13 cellular contexts compared by ENCODE assay signal in genomic region chr5:164335837-164336236, GRCh38.
DNase-seq lines count a peak whose midpoint lies in the region; ATAC-seq and TF ChIP-seq lines count a peak whose summit lies in the region.
"Had no signal": no experiment of that assay in that cellular context is flagged by ENCODE, and none has a peak within 500 bp of the region (broad histone marks: within the 10 kb centered on the region; RNA-seq: fewer than 3 reads in every experiment).

No MANE protein-coding gene starts in this region.

- 20% methylated on average over 1 of the region's 1 CpG for WGBS in SK-N-SH (ENCODE audit: low lambda C conversion rate)
- WGBS in smooth muscle cell (ENCODE audit: low lambda C conversion rate), result 21% methylated on average over 1 of the region's 1 CpG

- ATAC-seq in GM21390 (IDR thresholded peaks at IDR 0.05; ENCODE audit: unreplicated experiment), result no peak
- ATAC-seq in activated T-cell treated with anti-CD3 and anti-CD28 coated beads, Interleukin-2, amount 50 U/mL, for 72 hours (replicated peaks in 1 of 2), result no peak
- ATAC-seq: activated CD4-positive, alpha-beta T cell treated with anti-CD3 and anti-CD28 coated beads for 36 hours had no signal

- no peak for TF ChIP-seq RAD21 in SK-N-SH (IDR thresholded peaks at IDR 0.05; ENCODE audit: low read length)

- no peaks in the 10 kb centered on the region for H3K79me2 ChIP-seq in SK-N-SH (ENCODE audit: insufficient read depth)
- H3K79me2 ChIP-seq in smooth muscle cell (ENCODE audit: low read depth), result no peaks in the 10 kb centered on the region

- POLR2A ChIA-PET in HEK293 (lab: Yijun Ruan, JAX) (no interaction called here), SK-N-SH (lab: Yijun Ruan, JAX) (no interaction called here)

- H3K4me3 ChIP-seq in HEK293 (ENCODE audit: low read depth, low read length) (no peak overlapping the region), SK-N-SH (ENCODE audit: low read depth in 2 of 2, low read length in 1 of 2) (no peak overlapping the region), fibroblast of pulmonary artery (replicated peaks; ENCODE audit: low read depth, low read length) (no peak overlapping the region), smooth muscle cell (no peak overlapping the region)

- peak overlapping the region; percentile 34; the same call in 1 of the 2 replicates for H3K4me2 ChIP-seq in SK-N-SH
- no peak overlapping the region for H3K4me2 ChIP-seq in smooth muscle cell

- no peaks in the 10 kb centered on the region for H3K27me3 Mint-ChIP-seq in activated T-cell treated with anti-CD3 and anti-CD28 coated beads, Interleukin-2, amount 50 U/mL, for 72 hours (ENCODE audit: low read depth)
- H3K27me3 Mint-ChIP-seq: activated CD4-positive, alpha-beta T cell treated with anti-CD3 and anti-CD28 coated beads for 36 hours; central memory CD8-positive, alpha-beta T cell; progenitor cell of endocrine pancreas had no signal

- DNase-seq in SK-N-SH (no peak), fibroblast of pulmonary artery (ENCODE audit: low read depth) (peak; percentile 82), smooth muscle cell (lab: John Stamatoyannopoulos, UW; ENCODE audit: unreplicated experiment) (no peak), NCI-H187 treated with DMSO at 0.1 percent for 48 hours (lab: John Stamatoyannopoulos, UW) (no peak)
- no peak for DNase-seq in activated T-cell treated with anti-CD3 and anti-CD28 coated beads, Interleukin-2, amount 50 U/mL, for 72 hours
- DNase-seq: activated CD4-positive, alpha-beta T cell treated with anti-CD3 and anti-CD28 coated beads for 36 hours; glutamatergic neuron; NCI-H1694 had no signal

- 0 out of 2 replicates have a peak, but pooled peaks cover 2% of the 10 kb centered on the region for H3K4me1 ChIP-seq in HEK293 (ENCODE audit: control insufficient read depth, insufficient read depth, low read length)
- peaks cover 0 to 20% of the 10 kb centered on the region in 2 experiments for H3K4me1 ChIP-seq in SK-N-SH (ENCODE audit: control insufficient read depth in 1 of 2, insufficient read depth in 2 of 2, low read depth in 1 of 2, low read length in 1 of 2)
- H3K4me1 ChIP-seq in smooth muscle cell (ENCODE audit: low read depth), result no peaks in the 10 kb centered on the region

- no peak overlapping the region for H3K27ac Mint-ChIP-seq in activated T-cell treated with anti-CD3 and anti-CD28 coated beads, Interleukin-2, amount 50 U/mL, for 72 hours
- H3K27ac Mint-ChIP-seq: activated CD4-positive, alpha-beta T cell treated with anti-CD3 and anti-CD28 coated beads for 36 hours; activated T-helper 1 cell treated with anti-CD3 and anti-CD28 coated beads, Interleukin-12 subunit alpha, Interleukin-12 subunit beta, Interleukin-2, Interleukin-4 antibody, amounts not matched to agents 30 ng/mL and 10 ng/mL and 1 ng/mL, durations not matched to agents 14 hours and 24 hours and 36 hours; progenitor cell of endocrine pancreas had no signal

- no peaks in the 10 kb centered on the region for H4K20me1 ChIP-seq in SK-N-SH (ENCODE audit: insufficient read depth)
- no peaks in the 10 kb centered on the region for H4K20me1 ChIP-seq in smooth muscle cell (ENCODE audit: low read depth)

- TF ChIP-seq CTCF in HEK293 (tag by site-specific recombination; IDR thresholded peaks at IDR 0.05) (no peak), SK-N-SH (IDR thresholded peaks at IDR 0.05) (no peak), fibroblast of pulmonary artery (IDR thresholded peaks at IDR 0.05; ENCODE audit: low read length, missing control alignments) (no peak), smooth muscle cell (IDR thresholded peaks at IDR 0.05; ENCODE audit: borderline replicate concordance, insufficient read depth, poor library complexity, severe bottlenecking) (no peak)

- no peak overlapping the region for H3K4me3 Mint-ChIP-seq in activated T-cell treated with anti-CD3 and anti-CD28 coated beads, Interleukin-2, amount 50 U/mL, for 72 hours
- H3K4me3 Mint-ChIP-seq: activated CD4-positive, alpha-beta T cell treated with anti-CD3 and anti-CD28 coated beads for 36 hours; activated T-helper 1 cell treated with anti-CD3 and anti-CD28 coated beads, Interleukin-12 subunit alpha, Interleukin-12 subunit beta, Interleukin-2, Interleukin-4 antibody, amounts not matched to agents 30 ng/mL and 10 ng/mL and 1 ng/mL, durations not matched to agents 14 hours and 24 hours and 36 hours; central memory CD8-positive, alpha-beta T cell had no signal

- H3K9me3 ChIP-seq in HEK293 (ENCODE audit: control insufficient read depth, insufficient read depth, low read depth, low read length) (no peaks in the 10 kb centered on the region), SK-N-SH (no peaks in the 10 kb centered on the region), smooth muscle cell (replicated peaks; ENCODE audit: low read depth) (no peaks in the 10 kb centered on the region)

- no peak overlapping the region for H3K27ac ChIP-seq in HEK293 (ENCODE audit: extremely low read depth, low read depth, low read length)
- peak overlapping the region; percentile 72 to 74; a peak in 3 of 4 replicates for H3K27ac ChIP-seq in SK-N-SH (ENCODE audit: low read depth in 2 of 2, low read length in 1 of 2)
- peak overlapping the region; percentile 42 for H3K27ac ChIP-seq in smooth muscle cell (ENCODE audit: low read depth)

- TF ChIP-seq EP300 in SK-N-SH (IDR thresholded peaks at IDR 0.05; ENCODE audit: borderline replicate concordance in 1 of 2, low read depth in 1 of 2, low read length in 1 of 2), result peak in 1 of 2 experiments; percentile 91; a peak in 2 of 4 replicates

- no peaks in the 10 kb centered on the region for H3K9me2 ChIP-seq in SK-N-SH

- H3F3A ChIP-seq in SK-N-SH (replicated peaks; ENCODE audit: insufficient read depth), result peaks cover 20% of the 10 kb centered on the region
- H3F3A ChIP-seq in smooth muscle cell (ENCODE audit: low read depth), result no peaks in the 10 kb centered on the region

- H3K9me3 Mint-ChIP-seq in activated T-cell treated with anti-CD3 and anti-CD28 coated beads, Interleukin-2, amount 50 U/mL, for 72 hours, result peaks cover 4 to 6% of the 10 kb centered on the region in 2 donors
- H3K9me3 Mint-ChIP-seq: activated T-helper 1 cell treated with anti-CD3 and anti-CD28 coated beads, Interleukin-12 subunit alpha, Interleukin-12 subunit beta, Interleukin-2, Interleukin-4 antibody, amounts not matched to agents 30 ng/mL and 10 ng/mL and 1 ng/mL, durations not matched to agents 14 hours and 24 hours and 36 hours had no signal

- H3K9ac ChIP-seq in SK-N-SH, result no peak overlapping the region
- no peak overlapping the region for H3K9ac ChIP-seq in smooth muscle cell (ENCODE audit: low read depth)

- H3K27me3 ChIP-seq in SK-N-SH (ENCODE audit: insufficient read depth) (no peaks in the 10 kb centered on the region), smooth muscle cell (ENCODE audit: low read depth) (no peaks in the 10 kb centered on the region)

- no peaks in the 10 kb centered on the region for H3K36me3 ChIP-seq in HEK293 (ENCODE audit: control insufficient read depth in 2 of 2, insufficient read depth in 1 of 2, low read length in 2 of 2)
- no peaks in the 10 kb centered on the region for H3K36me3 ChIP-seq in SK-N-SH (replicated peaks in 1 of 2; ENCODE audit: control insufficient read depth in 1 of 2, insufficient read depth in 2 of 2, low read length in 1 of 2)
- no peaks in the 10 kb centered on the region for H3K36me3 ChIP-seq in smooth muscle cell (ENCODE audit: low read depth)

- H2AFZ ChIP-seq in SK-N-SH (ENCODE audit: low read depth) (no peak overlapping the region), smooth muscle cell (ENCODE audit: low read depth) (no peak overlapping the region)

- peaks cover 0 to 1% of the 10 kb centered on the region in 2 donors for H3K36me3 Mint-ChIP-seq in activated T-cell treated with anti-CD3 and anti-CD28 coated beads, Interleukin-2, amount 50 U/mL, for 72 hours (ENCODE audit: insufficient read depth in 2 of 2)

- no peaks in the 10 kb centered on the region for H3K4me1 Mint-ChIP-seq in activated T-cell treated with anti-CD3 and anti-CD28 coated beads, Interleukin-2, amount 50 U/mL, for 72 hours (ENCODE audit: low read depth)
- H3K4me1 Mint-ChIP-seq: activated CD4-positive, alpha-beta T cell treated with anti-CD3 and anti-CD28 coated beads for 36 hours; central memory CD8-positive, alpha-beta T cell had no signal

- CTCF ChIA-PET in HEK293 (lab: Yijun Ruan, JAX) (no interaction called here), SK-N-SH (lab: Yijun Ruan, JAX) (no interaction called here)

TF ChIP-seq in HEK293, 187 proteins besides CTCF, POLR2A, EP300 and RAD21:
- peak; percentile 45; the same call in 1 of the 2 replicates for TF ChIP-seq ZNF629 (tag by site-specific recombination; IDR thresholded peaks at IDR 0.05)
- no peak for TF ChIP-seq ZIC2 (tag by site-specific recombination; IDR thresholded peaks at IDR 0.05)

TF ChIP-seq in SK-N-SH, 30 proteins besides CTCF, POLR2A, EP300 and RAD21 (continues in another document):
- no peak for TF ChIP-seq TAF1 (IDR thresholded peaks at IDR 0.05; ENCODE audit: borderline replicate concordance, low read depth, low read length)
- TF ChIP-seq SIN3A (IDR thresholded peaks at IDR 0.05; ENCODE audit: borderline replicate concordance, low read depth, low read length), result no peak
- no peak for TF ChIP-seq RFX5 (IDR thresholded peaks at IDR 0.05; ENCODE audit: low read length)
- TF ChIP-seq ZBTB33 (IDR thresholded peaks at IDR 0.05; ENCODE audit: borderline replicate concordance, low read depth), result 0 out of 2 replicates have a peak, but pooled peaks have one; percentile 51
- no peak for TF ChIP-seq YY1 (IDR thresholded peaks at IDR 0.05; ENCODE audit: low read depth)

Comparison
In these comparisons a context has a peak if more than half of its experiments do, and no peak if none do; other contexts are left out.
1. Of the 4 proteins assayed by ChIP-seq in both HEK293 and SK-N-SH: peak only in HEK293: none; only in SK-N-SH: PBX3; in both: none; in neither: 3.